21 cellular contexts compared by ENCODE assay signal in the genomic region with DNA sequence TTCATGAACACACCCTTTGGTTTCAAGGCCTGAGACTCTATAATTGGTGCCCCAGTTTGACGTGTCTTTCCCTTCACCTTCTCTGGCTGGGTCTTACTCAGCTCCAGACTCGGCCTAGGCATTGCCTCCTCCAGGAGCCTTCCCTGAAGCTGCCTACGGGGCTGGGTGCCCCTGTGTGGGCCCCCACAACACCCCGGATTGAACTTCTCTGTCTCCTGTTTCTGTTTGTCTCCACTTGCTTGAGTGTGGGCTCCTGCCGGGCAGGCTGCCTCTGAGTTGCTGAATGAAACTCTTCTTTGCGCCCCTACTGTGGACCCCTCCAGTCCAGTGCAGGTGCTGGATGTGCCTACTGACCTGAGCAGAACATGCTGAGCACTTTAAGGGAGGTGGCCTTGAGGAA.
"Had no signal": no experiment of that assay in that cellular context is flagged by ENCODE, and none has a peak within 500 bp of the region (broad histone marks: within the 10 kb centered on the region; RNA-seq: fewer than 3 reads in every experiment).

No MANE protein-coding gene starts in this region.

- H3K27me3 ChIP-seq: dorsolateral prefrontal cortex, foreskin keratinocyte, ovary, stomach, testis had no signal

- H3K27ac ChIP-seq: foreskin keratinocyte, left lung, neural progenitor cell, ovary, stomach, testis had no signal

- H3K4me3 ChIP-seq: dorsolateral prefrontal cortex, left lung, mucosa of descending colon, neural progenitor cell, ovary, smooth muscle cell, stomach, testis had no signal

- H3K9me3 ChIP-seq: left lung, mucosa of descending colon, ovary, stomach, testis had no signal

- ATAC-seq: foreskin keratinocyte, left lung, mucosa of descending colon, sciatic nerve had no signal

- H3K27ac Mint-ChIP-seq: activated naive CD8-positive, alpha-beta T cell treated with anti-CD3 and anti-CD28 coated beads, Interleukin-2, amount 10 ng/mL, durations not matched to agents 7 days and 5 days; activated T-helper 1 cell treated with anti-CD3 and anti-CD28 coated beads, Interleukin-12 subunit alpha, Interleukin-12 subunit beta, Interleukin-2, Interleukin-4 antibody, amounts not matched to agents 30 ng/mL and 10 ng/mL and 1 ng/mL, durations not matched to agents 14 hours and 24 hours and 36 hours; neural progenitor cell had no signal

- H3K9ac ChIP-seq: neural progenitor cell had no signal

- H3K36me3 Mint-ChIP-seq: activated naive CD8-positive, alpha-beta T cell treated with anti-CD3 and anti-CD28 coated beads, Interleukin-2, amount 10 ng/mL, durations not matched to agents 7 days and 5 days; brain; naive B cell; neural progenitor cell had no signal

- H2AFZ ChIP-seq: neural progenitor cell had no signal

- H3K9me3 Mint-ChIP-seq: activated naive CD8-positive, alpha-beta T cell treated with anti-CD3 and anti-CD28 coated beads, Interleukin-2, amount 10 ng/mL, durations not matched to agents 7 days and 5 days; activated T-helper 1 cell treated with anti-CD3 and anti-CD28 coated beads, Interleukin-12 subunit alpha, Interleukin-12 subunit beta, Interleukin-2, Interleukin-4 antibody, amounts not matched to agents 30 ng/mL and 10 ng/mL and 1 ng/mL, durations not matched to agents 14 hours and 24 hours and 36 hours; naive B cell; neural progenitor cell had no signal

- DNase-seq: activated CD4-positive, alpha-beta T cell treated with anti-CD3 and anti-CD28 coated beads for 1 hour; activated naive CD4-positive, alpha-beta T cell; activated naive CD8-positive, alpha-beta T cell treated with anti-CD3 and anti-CD28 coated beads, Interleukin-2, amount 10 ng/mL, durations not matched to agents 7 days and 5 days; activated T-cell treated with anti-CD3 and anti-CD28 coated beads for 4 hours; amygdala; caudate nucleus; foreskin keratinocyte; hypothalamus; mucosa of descending colon; naive B cell; stimulated activated CD4-positive, alpha-beta T cell treated with anti-CD3 and anti-CD28 coated beads, Interleukin-4, amount 100 ng/mL, for 1 hour; stomach; testis had no signal

- H3K36me3 ChIP-seq: left lung, neural progenitor cell, ovary, stomach had no signal

- H3K27me3 Mint-ChIP-seq: activated naive CD8-positive, alpha-beta T cell treated with anti-CD3 and anti-CD28 coated beads, Interleukin-2, amount 10 ng/mL, durations not matched to agents 7 days and 5 days; naive B cell had no signal

- H3K4me2 ChIP-seq: neural progenitor cell, smooth muscle cell had no signal

- H3K4me3 Mint-ChIP-seq: activated naive CD8-positive, alpha-beta T cell treated with anti-CD3 and anti-CD28 coated beads, Interleukin-2, amount 10 ng/mL, durations not matched to agents 7 days and 5 days; activated T-helper 1 cell treated with anti-CD3 and anti-CD28 coated beads, Interleukin-12 subunit alpha, Interleukin-12 subunit beta, Interleukin-2, Interleukin-4 antibody, amounts not matched to agents 30 ng/mL and 10 ng/mL and 1 ng/mL, durations not matched to agents 14 hours and 24 hours and 36 hours had no signal
